ENCODE assay signal across 10 cellular contexts in genomic region chr3:149016669-149017541, GRCh38. TPM values are rescaled to one million over a fixed set of nuclear protein-coding genes. Genes with fewer than 3 reads are reported as not detected.
DNase-seq lines count a peak whose midpoint lies in the region; ATAC-seq and TF ChIP-seq lines count a peak whose summit lies in the region.
"Had no signal": no experiment of that assay in that cellular context is flagged by ENCODE, and none has a peak within 500 bp of the region (broad histone marks: within the 10 kb centered on the region; RNA-seq: fewer than 3 reads in every experiment).

No MANE protein-coding gene starts in this region.

- H2BK15ac ChIP-seq in IMR-90 (ENCODE audit: low read depth, low read length): peak overlapping the region; percentile 98

- H2AK9ac ChIP-seq in IMR-90 (replicated peaks; ENCODE audit: low read depth, low read length, poor library complexity): peak overlapping the region; percentile 62

- H3K36me3 ChIP-seq in IMR-90 (ENCODE audit: control insufficient read depth, insufficient read depth, low read length): peaks cover 16% of the 10 kb centered on the region
- peaks cover 11 to 25% of the 10 kb centered on the region in 2 donors for H3K36me3 ChIP-seq in lung (ENCODE audit: control insufficient read depth in 2 of 2, insufficient read depth in 2 of 2, low read length in 2 of 2)

- in situ Hi-C loops in IMR-90 (cut with MboI; ENCODE audit: low sequenced_read_pairs): no loop called here

- no peaks in the 10 kb centered on the region for H3K9me3 ChIP-seq in IMR-90 (ENCODE audit: control insufficient read depth, insufficient read depth, low read length)
- peaks cover 0 to 2% of the 10 kb centered on the region in 2 donors for H3K9me3 ChIP-seq in lung (ENCODE audit: control insufficient read depth in 2 of 2, insufficient read depth in 1 of 2, low read length in 1 of 2)
- H3K9me3 ChIP-seq: right lobe of liver had no signal

- POLR2A ChIA-PET in IMR-90 (lab: Charles Lee; ENCODE audit: unreplicated experiment): no interaction called here

- H3K14ac ChIP-seq in IMR-90 (replicated peaks; ENCODE audit: low read depth, low read length): peak overlapping the region; percentile 92

- DNase-seq in AG08395 (ENCODE audit: low spot score) (peak; percentile 87), IMR-90 (peak; percentile 98), chondrocyte (ENCODE audit: low spot score) (no peak), lung (ENCODE audit: low spot score) (no peak), NCI-H2196 treated with DMSO at 0.1 percent for 48 hours (lab: John Stamatoyannopoulos, UW; ENCODE audit: unreplicated experiment) (no peak), NCI-H1105 (lab: John Stamatoyannopoulos, UW) (no peak), NCI-H510A (lab: John Stamatoyannopoulos, UW) (no peak)
- DNase-seq: glutamatergic neuron, right lobe of liver had no signal

- H2BK120ac ChIP-seq in IMR-90 (ENCODE audit: low read depth, low read length): peak overlapping the region; percentile 98

- H2BK20ac ChIP-seq in IMR-90 (ENCODE audit: low read depth, low read length): peak overlapping the region; percentile 98

- H3K27me3 ChIP-seq in IMR-90 (ENCODE audit: control insufficient read depth, insufficient read depth, low read length) (no peaks in the 10 kb centered on the region), lung (ENCODE audit: control insufficient read depth, insufficient read depth) (no peaks in the 10 kb centered on the region)
- H3K27me3 ChIP-seq: right lobe of liver had no signal

- H3K9me3 Mint-ChIP-seq in chondrocyte (ENCODE audit: low read depth): no peaks in the 10 kb centered on the region

- no peaks in the 10 kb centered on the region for H3K27me3 Mint-ChIP-seq in chondrocyte (ENCODE audit: low read depth)

- peak overlapping the region; percentile 99 for H3K27ac ChIP-seq in IMR-90 (ENCODE audit: insufficient read depth, low read length)
- H3K27ac ChIP-seq in lung (ENCODE audit: low read depth in 1 of 2, low read length in 1 of 2): peak overlapping the region; percentile 2 to 63
- H3K27ac ChIP-seq: right lobe of liver had no signal

- TF ChIP-seq POLR2A in IMR-90 (IDR thresholded peaks at IDR 0.05; ENCODE audit: low read depth, low read length): no peak

- H3K4me3 ChIP-seq in IMR-90 (ENCODE audit: insufficient read depth, low read depth, low read length) (no peak overlapping the region), lung (no peak overlapping the region)
- H3K4me3 ChIP-seq: right lobe of liver had no signal

- H3K23ac ChIP-seq in IMR-90 (ENCODE audit: low read depth, low read length): peak overlapping the region; percentile 96

- ATAC-seq in IMR-90 (ENCODE audit: low read depth): peak; percentile 74
- no peak for ATAC-seq in lung (ENCODE audit: insufficient read depth, low FRiP score)
- no peak for ATAC-seq in GM18907 (IDR thresholded peaks at IDR 0.05; ENCODE audit: unreplicated experiment)

- H3K18ac ChIP-seq in IMR-90 (ENCODE audit: low read depth, low read length): peak overlapping the region; percentile 99

- H2AK5ac ChIP-seq in IMR-90 (ENCODE audit: low read depth, low read length): peak overlapping the region; percentile 100

- H3K27ac Mint-ChIP-seq in chondrocyte (ENCODE audit: unreplicated experiment): peak overlapping the region; percentile 80

- H3K4me2 ChIP-seq in IMR-90 (ENCODE audit: low read depth, low read length): peak overlapping the region; percentile 60

- CTCF ChIA-PET in IMR-90 (lab: Yijun Ruan, JAX): interaction anchor here (0.7 to 1.4 kb wide), 3 partner anchors 54 to 839 kb away, joined by 3 to 4 read pairs (median 3); no protein-coding TSS in a partner anchor

- H3K56ac ChIP-seq in IMR-90 (ENCODE audit: extremely low read depth, insufficient read depth, low read length): peak overlapping the region; percentile 63

- no TSS peak for BruUV-seq in IMR-90 (replicated peaks; lab: Mats Ljungman, UMichigan)

- peak overlapping the region; percentile 79 to 91 for H4K8ac ChIP-seq in IMR-90 (ENCODE audit: low read depth in 2 of 2, low read length in 2 of 2)

- H3K79me1 ChIP-seq in IMR-90 (ENCODE audit: low read depth in 1 of 2, low read length in 2 of 2): peaks cover 26 to 65% of the 10 kb centered on the region in 2 experiments

- TF ChIP-seq RAD21 in IMR-90 (IDR thresholded peaks at IDR 0.05; ENCODE audit: low read length): no peak

- dilution Hi-C loops in IMR-90 (cut with HindIII; ENCODE audit: low sequenced_read_pairs, unreplicated experiment): no loop called here

- peaks cover 40% of the 10 kb centered on the region for H3K4me1 ChIP-seq in IMR-90 (ENCODE audit: control insufficient read depth, insufficient read depth, low read length)
- peaks cover 10 to 30% of the 10 kb centered on the region in 2 donors for H3K4me1 ChIP-seq in lung (ENCODE audit: control insufficient read depth in 2 of 2, insufficient read depth in 2 of 2, low read length in 2 of 2)
- H3K4me1 ChIP-seq: right lobe of liver had no signal

- peak overlapping the region; percentile 94 for H4K5ac ChIP-seq in IMR-90 (ENCODE audit: low read depth, low read length)

- peak overlapping the region; percentile 94 for H4K91ac ChIP-seq in IMR-90 (ENCODE audit: insufficient read depth, low read depth, low read length)

- WGBS in IMR-90 (ENCODE audit: extremely low coverage in 2 of 2, insufficient read length in 1 of 2), 2 experiments: 84% methylated on average over 5 of the region's 9 CpGs; no CpG with 5 or more reads in 1 of the 2 experiments
- 80 to 81% methylated on average over 9 of the region's 9 CpGs for WGBS in lung, 2 donors

- H3K4me1 Mint-ChIP-seq in chondrocyte (ENCODE audit: low read depth): peaks cover 51% of the 10 kb centered on the region

- peak overlapping the region; percentile 99 for H2BK5ac ChIP-seq in IMR-90 (ENCODE audit: low read depth, low read length, poor library complexity, severe bottlenecking)

- TF ChIP-seq CTCF in IMR-90 (conservative IDR thresholded peaks at IDR 0.05; ENCODE audit: low read depth, low read length): no peak
- no peak for TF ChIP-seq CTCF in chondrocyte (IDR thresholded peaks at IDR 0.05)
- no peak for TF ChIP-seq CTCF in lung (IDR thresholded peaks at IDR 0.05; ENCODE audit: control extremely low read depth, extremely low read depth)

- peaks cover 6% of the 10 kb centered on the region; the same call in 1 of the 2 replicates for H4K20me1 ChIP-seq in IMR-90 (ENCODE audit: insufficient read depth, low read length)

- H3K36me3 Mint-ChIP-seq in chondrocyte (ENCODE audit: low read depth): peaks cover 14% of the 10 kb centered on the region

- H3K4ac ChIP-seq in IMR-90 (ENCODE audit: low read depth, low read length): peak overlapping the region; percentile 98

- H2AFZ ChIP-seq in IMR-90 (replicated peaks; ENCODE audit: low read length, poor library complexity): peak overlapping the region; percentile 46

- peak overlapping the region; percentile 34 for H3K9ac ChIP-seq in IMR-90 (ENCODE audit: low read depth, low read length)

- intact Hi-C loops in IMR-90 (cut with micrococcal nuclease): loop anchor here (5.0 kb wide), 1 partner anchor 60 kb away; no protein-coding TSS in a partner anchor

- H3K4me3 Mint-ChIP-seq in chondrocyte (ENCODE audit: unreplicated experiment): no peak overlapping the region

- H3K9me1 ChIP-seq in IMR-90 (ENCODE audit: insufficient read depth, low read length): peaks cover 40% of the 10 kb centered on the region

TF ChIP-seq in IMR-90, 13 proteins besides CTCF, POLR2A, EP300 and RAD21:
- peak; percentile 80 for TF ChIP-seq FOS (IDR thresholded peaks at IDR 0.05; ENCODE audit: low read depth, low read length)
- no peak for TF ChIP-seq RFX5 (IDR thresholded peaks at IDR 0.05; ENCODE audit: low read depth, low read length)
- TF ChIP-seq MXI1 (IDR thresholded peaks at IDR 0.05; ENCODE audit: borderline replicate concordance, low read depth, low read length): 0 out of 2 replicates have a peak, but pooled peaks have one; percentile 21
- no peak for TF ChIP-seq CHD1 (IDR thresholded peaks at IDR 0.05; ENCODE audit: low read depth, low read length)
- TF ChIP-seq, protein P1, sequence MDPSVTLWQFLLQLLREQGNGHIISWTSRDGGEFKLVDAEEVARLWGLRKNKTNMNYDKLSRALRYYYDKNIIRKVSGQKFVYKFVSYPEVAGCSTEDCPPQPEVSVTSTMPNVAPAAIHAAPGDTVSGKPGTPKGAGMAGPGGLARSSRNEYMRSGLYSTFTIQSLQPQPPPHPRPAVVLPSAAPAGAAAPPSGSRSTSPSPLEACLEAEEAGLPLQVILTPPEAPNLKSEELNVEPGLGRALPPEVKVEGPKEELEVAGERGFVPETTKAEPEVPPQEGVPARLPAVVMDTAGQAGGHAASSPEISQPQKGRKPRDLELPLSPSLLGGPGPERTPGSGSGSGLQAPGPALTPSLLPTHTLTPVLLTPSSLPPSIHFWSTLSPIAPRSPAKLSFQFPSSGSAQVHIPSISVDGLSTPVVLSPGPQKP (IDR thresholded peaks at IDR 0.05; ENCODE audit: borderline replicate concordance, low read depth, low read length): no peak
- no peak for TF ChIP-seq MAFK (IDR thresholded peaks at IDR 0.05; ENCODE audit: low read depth, low read length)

RNA-seq across cellular contexts. Expression of gene GYG1, which starts 25.6 kb away (rescaled TPM):
- total RNA-seq in IMR-90 (2012; rRNA removed) (77.8 and 90.3 TPM in 2 replicates), chondrocyte (41.2 to 50.1 TPM (median 48.1 TPM) in 3 replicates), lung (10 to 100 TPM; 41.8 to 78.7 TPM)
- polyA plus RNA-seq in IMR-90 (2012; rRNA removed) (43.6 and 48.4 TPM in 2 replicates), lung (100 to 1,000 TPM in 1 of 2 donors, 10 to 100 TPM in 1; 23.2 to 115 TPM)
- polyA plus RNA-seq in IMR-90 (2012; cell fraction: cytosol; rRNA removed): 17.9 and 77.6 TPM in 2 replicates
- polyA plus RNA-seq in IMR-90 (2012; cell fraction: nucleus; rRNA removed; ENCODE audit: low replicate concordance): 44.9 and 46.5 TPM in 2 replicates

Comparison
In these comparisons a context has a peak if more than half of its experiments do, and no peak if none do; other contexts are left out.
1. DNase-seq: peak in AG08395 (single experiment) and IMR-90 (single experiment); none in chondrocyte (single experiment), lung (single experiment), NCI-H2196 treated with DMSO at 0.1 percent for 48 hours (single experiment), NCI-H1105 (single experiment) and NCI-H510A (single experiment).